ENCODE assay signal across 1 cellular context in the genomic region with DNA sequence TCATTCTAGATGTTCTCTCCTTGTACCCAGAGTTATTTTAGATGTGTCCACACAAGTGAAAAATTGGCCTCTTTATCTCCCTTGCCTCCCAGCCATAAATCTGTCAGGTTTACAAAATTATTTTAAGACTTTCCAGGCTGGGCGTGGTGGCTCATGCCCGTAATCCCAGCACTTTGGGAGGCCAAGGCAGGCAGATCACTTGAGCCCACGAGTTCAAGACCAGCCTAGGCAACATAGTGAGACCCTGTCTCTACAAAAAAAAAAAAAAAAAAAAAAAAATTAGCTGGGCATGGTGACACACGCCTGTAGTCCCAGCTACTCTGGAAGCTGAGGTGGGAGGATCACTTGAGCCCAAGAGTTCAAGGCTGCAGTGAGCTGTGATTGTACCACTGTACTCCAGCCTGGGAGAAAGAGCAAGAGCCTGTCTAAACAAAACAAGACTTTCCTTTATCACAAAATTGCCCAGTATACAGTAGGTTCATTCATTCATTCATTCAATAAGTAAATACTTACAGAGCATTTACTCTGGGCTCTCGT.
A peak's percentile ranks its signal among the peaks of the same experiment; 100 is the strongest.
TF ChIP-seq lines count a peak whose summit lies in the region.

No MANE protein-coding gene starts in this region.

TF ChIP-seq in K562, 482 proteins besides CTCF, POLR2A, EP300 and RAD21:
- TF ChIP-seq LEF1 (IDR thresholded peaks at IDR 0.05) (peak; percentile 76), CBFA2T3 (IDR thresholded peaks at IDR 0.05) (peak; percentile 33; the same call in 1 of the 2 replicates), SMARCC2 (IDR thresholded peaks at IDR 0.05; ENCODE audit: low read depth) (0 out of 2 replicates have a peak, but pooled peaks have one; percentile 2), RB1 (IDR thresholded peaks at IDR 0.05; ENCODE audit: low read depth) (peak; percentile 25; the same call in 1 of the 2 replicates), ARID1B (IDR thresholded peaks at IDR 0.05) (peak; percentile 76), CTBP1 (IDR thresholded peaks at IDR 0.05; ENCODE audit: borderline replicate concordance) (peak; percentile 36; the same call in 1 of the 2 replicates), HDAC1 (IDR thresholded peaks at IDR 0.05) (0 out of 4 replicates have a peak, but pooled peaks of 1 of the 2 experiments have one; percentile 21), SOX6 (IDR thresholded peaks at IDR 0.05) (peak; percentile 17; the same call in 1 of the 2 replicates), ZNF384 (IDR thresholded peaks at IDR 0.05; ENCODE audit: low read depth, low read length) (0 out of 2 replicates have a peak, but pooled peaks have one; percentile 28), SMARCE1 (IDR thresholded peaks at IDR 0.05) (peak; percentile 50; the same call in 1 of the 2 replicates), SMARCA4 (IDR thresholded peaks at IDR 0.05) (0 out of 2 replicates have a peak, but pooled peaks have one; percentile 55), TBL1XR1 (IDR thresholded peaks at IDR 0.05; ENCODE audit: low read length in 2 of 2) (peak in 1 of 2 experiments; percentile 50; a peak in 1 of 4 replicates), NCOR1 (IDR thresholded peaks at IDR 0.05) (peak; percentile 38; the same call in 1 of the 2 replicates), ADNP (tag; IDR thresholded peaks at IDR 0.05) (peak; percentile 97), ATF7 (IDR thresholded peaks at IDR 0.05) (peak; percentile 31; the same call in 1 of the 2 replicates), DPF2 (IDR thresholded peaks at IDR 0.05) (peak; percentile 78), ZNF24 (IDR thresholded peaks at IDR 0.05) (peak; percentile 38; the same call in 1 of the 2 replicates), MEF2A (IDR thresholded peaks at IDR 0.05; ENCODE audit: control insufficient read depth, low read depth, low read length) (peak; percentile 41; the same call in 1 of the 2 replicates), RCOR1 (IDR thresholded peaks at IDR 0.05; ENCODE audit: borderline replicate concordance in 1 of 2, low read depth in 2 of 2, low read length in 2 of 2) (peak in 1 of 2 experiments; percentile 54; a peak in 1 of 4 replicates), MEIS2 (IDR thresholded peaks at IDR 0.05; ENCODE audit: partially characterized antibody) (peak; percentile 100), LCOR (CRISPR knock-in tag; IDR thresholded peaks at IDR 0.05) (0 out of 2 replicates have a peak, but pooled peaks have one; percentile 41), MEF2D (tag; conservative IDR thresholded peaks at IDR 0.05; ENCODE audit: low read depth) (peak; percentile 92), KDM1A (IDR thresholded peaks at IDR 0.05) (peak in 1 of 2 experiments; percentile 74; a peak in 3 of 4 replicates), TCF3 (CRISPR knock-in tag; IDR thresholded peaks at IDR 0.05) (0 out of 2 replicates have a peak, but pooled peaks have one; percentile 32), CREM (IDR thresholded peaks at IDR 0.05; ENCODE audit: low read depth) (0 out of 2 replicates have a peak, but pooled peaks have one; percentile 10)
- TF ChIP-seq, protein P1, sequence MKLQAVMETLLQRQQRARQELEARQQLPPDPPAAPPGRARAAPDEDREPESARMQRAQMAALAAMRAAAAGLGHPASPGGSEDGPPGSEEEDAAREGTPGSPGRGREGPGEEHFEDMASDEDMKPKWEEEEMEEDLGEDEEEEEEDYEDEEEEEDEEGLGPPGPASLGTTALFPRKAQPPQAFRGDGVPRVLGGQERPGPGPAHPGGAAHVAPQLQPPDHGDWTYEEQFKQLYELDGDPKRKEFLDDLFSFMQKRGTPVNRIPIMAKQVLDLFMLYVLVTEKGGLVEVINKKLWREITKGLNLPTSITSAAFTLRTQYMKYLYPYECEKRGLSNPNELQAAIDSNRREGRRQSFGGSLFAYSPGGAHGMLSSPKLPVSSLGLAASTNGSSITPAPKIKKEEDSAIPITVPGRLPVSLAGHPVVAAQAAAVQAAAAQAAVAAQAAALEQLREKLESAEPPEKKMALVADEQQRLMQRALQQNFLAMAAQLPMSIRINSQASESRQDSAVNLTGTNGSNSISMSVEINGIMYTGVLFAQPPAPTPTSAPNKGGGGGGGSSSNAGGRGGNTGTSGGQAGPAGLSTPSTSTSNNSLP (IDR thresholded peaks at IDR 0.05; ENCODE audit: borderline replicate concordance, low read depth, low read length): peak; percentile 63; the same call in 1 of the 2 replicates
- TF ChIP-seq, protein P2, sequence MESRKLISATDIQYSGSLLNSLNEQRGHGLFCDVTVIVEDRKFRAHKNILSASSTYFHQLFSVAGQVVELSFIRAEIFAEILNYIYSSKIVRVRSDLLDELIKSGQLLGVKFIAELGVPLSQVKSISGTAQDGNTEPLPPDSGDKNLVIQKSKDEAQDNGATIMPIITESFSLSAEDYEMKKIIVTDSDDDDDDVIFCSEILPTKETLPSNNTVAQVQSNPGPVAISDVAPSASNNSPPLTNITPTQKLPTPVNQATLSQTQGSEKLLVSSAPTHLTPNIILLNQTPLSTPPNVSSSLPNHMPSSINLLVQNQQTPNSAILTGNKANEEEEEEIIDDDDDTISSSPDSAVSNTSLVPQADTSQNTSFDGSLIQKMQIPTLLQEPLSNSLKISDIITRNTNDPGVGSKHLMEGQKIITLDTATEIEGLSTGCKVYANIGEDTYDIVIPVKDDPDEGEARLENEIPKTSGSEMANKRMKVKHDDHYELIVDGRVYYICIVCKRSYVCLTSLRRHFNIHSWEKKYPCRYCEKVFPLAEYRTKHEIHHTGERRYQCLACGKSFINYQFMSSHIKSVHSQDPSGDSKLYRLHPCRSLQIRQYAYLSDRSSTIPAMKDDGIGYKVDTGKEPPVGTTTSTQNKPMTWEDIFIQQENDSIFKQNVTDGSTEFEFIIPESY (CRISPR knock-in tag; IDR thresholded peaks at IDR 0.05): 0 out of 2 replicates have a peak, but pooled peaks have one; percentile 19
- TF ChIP-seq, protein P3, sequence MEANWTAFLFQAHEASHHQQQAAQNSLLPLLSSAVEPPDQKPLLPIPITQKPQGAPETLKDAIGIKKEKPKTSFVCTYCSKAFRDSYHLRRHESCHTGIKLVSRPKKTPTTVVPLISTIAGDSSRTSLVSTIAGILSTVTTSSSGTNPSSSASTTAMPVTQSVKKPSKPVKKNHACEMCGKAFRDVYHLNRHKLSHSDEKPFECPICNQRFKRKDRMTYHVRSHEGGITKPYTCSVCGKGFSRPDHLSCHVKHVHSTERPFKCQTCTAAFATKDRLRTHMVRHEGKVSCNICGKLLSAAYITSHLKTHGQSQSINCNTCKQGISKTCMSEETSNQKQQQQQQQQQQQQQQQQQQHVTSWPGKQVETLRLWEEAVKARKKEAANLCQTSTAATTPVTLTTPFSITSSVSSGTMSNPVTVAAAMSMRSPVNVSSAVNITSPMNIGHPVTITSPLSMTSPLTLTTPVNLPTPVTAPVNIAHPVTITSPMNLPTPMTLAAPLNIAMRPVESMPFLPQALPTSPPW (CRISPR knock-in tag; IDR thresholded peaks at IDR 0.05): peak; percentile 13; the same call in 1 of the 2 replicates
- TF ChIP-seq, protein P4, sequence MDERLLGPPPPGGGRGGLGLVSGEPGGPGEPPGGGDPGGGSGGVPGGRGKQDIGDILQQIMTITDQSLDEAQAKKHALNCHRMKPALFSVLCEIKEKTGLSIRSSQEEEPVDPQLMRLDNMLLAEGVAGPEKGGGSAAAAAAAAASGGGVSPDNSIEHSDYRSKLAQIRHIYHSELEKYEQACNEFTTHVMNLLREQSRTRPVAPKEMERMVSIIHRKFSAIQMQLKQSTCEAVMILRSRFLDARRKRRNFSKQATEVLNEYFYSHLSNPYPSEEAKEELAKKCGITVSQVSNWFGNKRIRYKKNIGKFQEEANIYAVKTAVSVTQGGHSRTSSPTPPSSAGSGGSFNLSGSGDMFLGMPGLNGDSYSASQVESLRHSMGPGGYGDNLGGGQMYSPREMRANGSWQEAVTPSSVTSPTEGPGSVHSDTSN (CRISPR knock-in tag; IDR thresholded peaks at IDR 0.05; ENCODE audit: low read depth): peak; percentile 55; the same call in 1 of the 2 replicates
- TF ChIP-seq, protein P4 (tag; conservative IDR thresholded peaks at IDR 0.05; ENCODE audit: low read depth): peak; percentile 99
- TF ChIP-seq, protein P5, sequence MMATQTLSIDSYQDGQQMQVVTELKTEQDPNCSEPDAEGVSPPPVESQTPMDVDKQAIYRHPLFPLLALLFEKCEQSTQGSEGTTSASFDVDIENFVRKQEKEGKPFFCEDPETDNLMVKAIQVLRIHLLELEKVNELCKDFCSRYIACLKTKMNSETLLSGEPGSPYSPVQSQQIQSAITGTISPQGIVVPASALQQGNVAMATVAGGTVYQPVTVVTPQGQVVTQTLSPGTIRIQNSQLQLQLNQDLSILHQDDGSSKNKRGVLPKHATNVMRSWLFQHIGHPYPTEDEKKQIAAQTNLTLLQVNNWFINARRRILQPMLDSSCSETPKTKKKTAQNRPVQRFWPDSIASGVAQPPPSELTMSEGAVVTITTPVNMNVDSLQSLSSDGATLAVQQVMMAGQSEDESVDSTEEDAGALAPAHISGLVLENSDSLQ (IDR thresholded peaks at IDR 0.05): peak; percentile 94
